20 cellular contexts compared by ENCODE assay signal in the genomic region with DNA sequence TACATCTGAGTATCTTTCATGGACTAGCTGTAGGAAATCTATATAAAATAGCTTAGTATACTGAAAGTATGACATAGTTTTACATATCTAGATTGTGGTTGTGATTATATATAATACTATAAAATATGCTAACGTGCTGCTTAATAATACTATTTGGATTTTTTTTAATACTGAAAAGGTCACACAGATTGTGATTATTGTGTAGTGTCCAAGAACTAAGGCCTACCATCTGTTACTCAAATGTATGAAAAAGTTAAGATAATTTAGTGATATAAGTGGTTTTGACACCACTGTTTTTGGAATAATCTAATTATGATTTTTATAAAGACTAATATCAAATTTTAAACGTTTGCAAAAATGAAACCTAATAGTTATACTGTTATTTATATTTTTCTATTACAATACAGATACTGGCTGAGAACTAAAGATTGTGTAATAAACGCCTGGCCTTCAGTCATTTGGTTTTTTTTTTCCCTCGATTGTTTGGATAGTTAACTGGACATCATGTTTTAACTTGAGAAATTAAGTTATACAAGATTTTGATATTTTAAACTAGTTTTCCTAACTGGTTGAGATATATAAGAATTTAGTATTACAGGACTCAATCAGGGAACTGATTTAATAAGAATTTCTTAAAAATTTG. TPM values are rescaled to one million over a fixed set of nuclear protein-coding genes. Genes with fewer than 3 reads are reported as not detected.
DNase-seq lines count a peak whose midpoint lies in the region; ATAC-seq, FAIRE-seq and TF ChIP-seq lines count a peak whose summit lies in the region.
"Had no signal": no experiment of that assay in that cellular context is flagged by ENCODE, and none has a peak within 500 bp of the region (broad histone marks: within the 10 kb centered on the region; RNA-seq: fewer than 3 reads in every experiment).

No MANE protein-coding gene starts in this region.

- H2AFZ ChIP-seq in K562 (ENCODE audit: low read depth, low read length) (no peak overlapping the region), HepG2 (ENCODE audit: low read length) (no peak overlapping the region)

- H3K27me3 ChIP-seq in K562 (ENCODE audit: control insufficient read depth in 2 of 2, insufficient read depth in 2 of 2, low read length in 2 of 2) (no peaks in the 10 kb centered on the region), HepG2 (ENCODE audit: control insufficient read depth in 1 of 2, insufficient read depth in 2 of 2, low read length in 2 of 2) (no peaks in the 10 kb centered on the region)
- H3K27me3 ChIP-seq: adrenal gland, esophagus squamous epithelium, MG63 had no signal

- POLR2A ChIA-PET in A549 (lab: Yijun Ruan, JAX), result interaction anchor here (1.0 kb wide), 1 partner anchor 13 kb away, joined by 3 read pairs; no protein-coding TSS in a partner anchor
- POLR2A ChIA-PET in K562 (lab: Yijun Ruan, JAX), result interaction anchor here (1.8 to 2.8 kb wide), 2 partner anchors 11 to 14 kb away, joined by 4 to 11 read pairs; no protein-coding TSS in a partner anchor
- POLR2A ChIA-PET in HepG2 (lab: Yijun Ruan, JAX), result interaction anchor here (6.6 kb wide), 1 partner anchor 14 kb away, joined by 26 read pairs; a partner anchor contains a TSS

- ATAC-seq in A549 (no peak), K562 (no peak), HepG2 (no peak), HG03432 (IDR thresholded peaks at IDR 0.05; ENCODE audit: unreplicated experiment) (no peak)
- no peak for ATAC-seq in activated CD4-positive, CD25-positive, alpha-beta regulatory T cell treated with anti-CD3 and anti-CD28 coated beads, Interleukin-2, amount 50 U/mL, for 24 hours

- H3K4me3 ChIP-seq in A549 (no peak overlapping the region), K562 (no peak overlapping the region), HepG2 (replicated peaks in 1 of 3; ENCODE audit: insufficient read depth in 1 of 3, low read depth in 2 of 3, low read length in 3 of 3) (no peak overlapping the region)
- H3K4me3 ChIP-seq: esophagus squamous epithelium, HAP-1, MG63, prostate gland had no signal

- 69% methylated on average over 4 of the region's 4 CpGs for WGBS in A549 (ENCODE audit: missing lambda C conversion rate)
- 41% methylated on average over 4 of the region's 4 CpGs for WGBS in K562 (ENCODE audit: insufficient coverage, low coverage, missing lambda C conversion rate)
- 87% methylated on average over 4 of the region's 4 CpGs for WGBS in HepG2 (ENCODE audit: low lambda C conversion rate)

- peaks cover 83% of the 10 kb centered on the region for H3K79me2 ChIP-seq in K562 (ENCODE audit: control insufficient read depth, insufficient read depth, low read length)
- peaks cover 60% of the 10 kb centered on the region for H3K79me2 ChIP-seq in HepG2 (ENCODE audit: insufficient read depth, low read length)

- TF ChIP-seq RAD21 in A549 (conservative IDR thresholded peaks at IDR 0.05 in 1 of 2, IDR thresholded peaks at IDR 0.05 in 1 of 2), result no peak
- no peak for TF ChIP-seq RAD21 in K562 (CRISPR knock-in tag; conservative IDR thresholded peaks at IDR 0.05 in 1 of 2, IDR thresholded peaks at IDR 0.05 in 1 of 2)
- no peak for TF ChIP-seq RAD21 in HepG2 (CRISPR knock-in tag; IDR thresholded peaks at IDR 0.05)

- DNase-seq in A549 (ENCODE audit: low read depth in 1 of 2, low spot score in 1 of 2) (no peak), KG1 (lab: John Stamatoyannopoulos, UW) (peak; percentile 67), K562 (ENCODE audit: extremely low read depth in 1 of 4, low spot score in 3 of 4) (no peak), HepG2 (ENCODE audit: low spot score) (no peak), hippocampal formation (lab: John Stamatoyannopoulos, UW) (no peak), NCI-H2196 (lab: John Stamatoyannopoulos, UW; ENCODE audit: unreplicated experiment) (no peak)
- DNase-seq: ACHN; activated CD8-positive, alpha-beta memory T cell treated with anti-CD3 and anti-CD28 coated beads for 24 hours; activated gamma-delta T cell treated with Interleukin-2 at 50 U/mL for 16 hours; activated T-cell treated with anti-CD3 and anti-CD28 coated beads, Interleukin-2, amount 50 U/mL, for 24 hours; adrenal gland; esophagus squamous epithelium; MG63; NCI-H1436; NCI-H446 treated with DMSO at 0.1 percent for 48 hours; Right ventricle myocardium superior had no signal

- TF ChIP-seq POLR2A in A549 (IDR thresholded peaks at IDR 0.05; ENCODE audit: low read length) (no peak), K562 (conservative IDR thresholded peaks at IDR 0.05) (no peak), HepG2 (IDR thresholded peaks at IDR 0.05; ENCODE audit: insufficient read depth in 1 of 2, low read depth in 2 of 2, low read length in 2 of 2) (no peak)

- H3K36me3 ChIP-seq in K562 (ENCODE audit: control insufficient read depth, insufficient read depth, low read length), result no peaks in the 10 kb centered on the region; the same call in 2 of the 3 replicates
- peaks cover 0 to 3% of the 10 kb centered on the region in 2 experiments; a peak in 1 of 5 replicates for H3K36me3 ChIP-seq in HepG2 (replicated peaks in 1 of 2; ENCODE audit: control insufficient read depth in 1 of 2, insufficient read depth in 2 of 2, low read length in 2 of 2)
- H3K36me3 ChIP-seq: HAP-1, prostate gland had no signal

- no peak for TF ChIP-seq EP300 in A549 (IDR thresholded peaks at IDR 0.05)
- TF ChIP-seq EP300 in K562 (IDR thresholded peaks at IDR 0.05; ENCODE audit: low read length), result no peak
- no peak for TF ChIP-seq EP300 in HepG2 (IDR thresholded peaks at IDR 0.05; ENCODE audit: low read depth in 2 of 2, low read length in 2 of 2)
- TF ChIP-seq EP300 in HepG2 (CRISPR knock-in tag; IDR thresholded peaks at IDR 0.05; ENCODE audit: borderline replicate concordance), result no peak

- H4K20me1 ChIP-seq in K562 (replicated peaks; ENCODE audit: control insufficient read depth, insufficient read depth, low read length) (no peaks in the 10 kb centered on the region), HepG2 (ENCODE audit: insufficient read depth, low read length) (peaks cover 14% of the 10 kb centered on the region; the same call in 1 of the 2 replicates)

- in situ Hi-C loops in K562 (cut with MboI), result no loop called here
- in situ Hi-C loops in HepG2 (cut with HindIII; ENCODE audit: extremely low pct_ligation_motif_present, low pct_unique_long_range_greater_than_20kb), result no loop called here

- H3K4me1 ChIP-seq in A549, result peaks cover 33% of the 10 kb centered on the region; the same call in 2 of the 3 replicates
- no peaks in the 10 kb centered on the region; a peak in 2 of 5 replicates for H3K4me1 ChIP-seq in K562 (replicated peaks in 1 of 2; ENCODE audit: control insufficient read depth in 2 of 2, insufficient read depth in 2 of 2, low read length in 2 of 2)
- peaks cover 21% of the 10 kb centered on the region for H3K4me1 ChIP-seq in HepG2 (ENCODE audit: insufficient read depth, low read length)
- H3K4me1 ChIP-seq: prostate gland had no signal

- H3K4me2 ChIP-seq in A549, result no peak overlapping the region
- no peak overlapping the region for H3K4me2 ChIP-seq in K562 (ENCODE audit: insufficient read depth, low read length)
- no peak overlapping the region for H3K4me2 ChIP-seq in HepG2 (ENCODE audit: low read depth, low read length)

- no peak overlapping the region for H3K9ac ChIP-seq in K562 (ENCODE audit: insufficient read depth in 1 of 2, low read depth in 2 of 2, low read length in 2 of 2)
- H3K9ac ChIP-seq in HepG2 (ENCODE audit: insufficient read depth, low read depth, low read length), result no peak overlapping the region

- CTCF ChIA-PET in A549 (lab: Yijun Ruan, JAX) (no interaction called here), K562 (lab: Yijun Ruan, JAX; ENCODE audit: low intra/inter-chr PET ratio) (no interaction called here), HepG2 (lab: Yijun Ruan, JAX; ENCODE audit: low intra/inter-chr PET ratio, low total read pairs) (no interaction called here)

- H3K9me3 ChIP-seq in A549 (no peaks in the 10 kb centered on the region), K562 (replicated peaks; ENCODE audit: control insufficient read depth, insufficient read depth, low read depth, low read length) (no peaks in the 10 kb centered on the region), HepG2 (ENCODE audit: low read length) (no peaks in the 10 kb centered on the region)
- H3K9me3 ChIP-seq: esophagus squamous epithelium, HAP-1, MG63, prostate gland had no signal

- no peak overlapping the region for H3K27ac ChIP-seq in A549
- no peak overlapping the region for H3K27ac ChIP-seq in K562 (ENCODE audit: extremely low read depth, low read depth, low read length)
- no peak overlapping the region for H3K27ac ChIP-seq in HepG2 (ENCODE audit: extremely low read length, insufficient read depth, low read length)
- H3K27ac ChIP-seq: adrenal gland, prostate gland had no signal

- FAIRE-seq in A549 (lab: Jason Lieb, UNC) (peak; percentile 28), K562 (lab: Jason Lieb, UNC) (no peak), HepG2 (lab: Jason Lieb, UNC) (no peak)

- TF ChIP-seq CTCF in A549 (IDR thresholded peaks at IDR 0.05) (no peak), K562 (IDR thresholded peaks at IDR 0.05 in 2 of 3, conservative IDR thresholded peaks at IDR 0.05 in 1 of 3; ENCODE audit: insufficient read depth in 2 of 3, low read depth in 1 of 3, low read length in 3 of 3) (no peak), HepG2 (CRISPR knock-in tag; IDR thresholded peaks at IDR 0.05) (no peak)

- intact Hi-C loops in K562 (cut with micrococcal nuclease), result no loop called here
- intact Hi-C loops in HepG2 (cut with micrococcal nuclease; ENCODE audit: unreplicated experiment), result no loop called here

- no peaks in the 10 kb centered on the region for H3K9me1 ChIP-seq in K562 (ENCODE audit: control insufficient read depth, insufficient read depth, low read length)

- BruUV-seq in K562 (replicated peaks; lab: Mats Ljungman, UMichigan), result no TSS peak
- no TSS peak for BruUV-seq in HepG2 (replicated peaks; lab: Mats Ljungman, UMichigan)

RNA-seq across cellular contexts. Expression of a gene that starts 12.6 kb away (rescaled TPM):
- polyA plus RNA-seq in A549 (2011; rRNA removed) (51.9 and 58.3 TPM in 2 replicates), A549 (2017; fragmentation: RNase III; extraction: RNeasy Plus Mini Kit Qiagen cat#74134 plus additional on column Dnase treatment) (33.6 to 39.5 TPM (median 36.6 TPM) in 3 replicates), K562 (2011; rRNA removed) (24.2 and 25.0 TPM in 2 replicates), K562 (2014; fragmentation: Illumina TruSeq; extraction: Trizol) (15.6 and 15.7 TPM in 2 replicates), K562 (2014; fragmentation: Nextera tagmentation; extraction: Ambion mirVana) (10 to 100 TPM in 1 of 2 experiments, 1 to 10 TPM in 1; 8.4 to 12.8 TPM), K562 (2014; rRNA removed) (13.1 and 18.5 TPM in 2 replicates), HepG2 (2011; rRNA removed) (21.4 and 30.3 TPM in 2 replicates)
- polyA plus RNA-seq in A549 (2012; cell fraction: cytosol; rRNA removed), result 7.3 and 8.5 TPM in 2 replicates
- 3.7 and 5.2 TPM in 2 replicates for polyA plus RNA-seq in A549 (2012; cell fraction: nucleus; rRNA removed)
- polyA minus RNA-seq in A549 (2011; rRNA and poly(A)+ RNA removed), result 37.1 and 53.1 TPM in 2 replicates
- total RNA-seq in K562 (2011; cell fraction: chromatin; rRNA removed; ENCODE audit: low replicate concordance), result 26.5 and 143 TPM in 2 replicates
- 16.0 and 23.8 TPM in 2 replicates for total RNA-seq in K562 (2011; cell fraction: nucleolus; rRNA removed)
- 61.3 and 94.4 TPM in 2 replicates for total RNA-seq in K562 (2011; cell fraction: nucleoplasm; rRNA removed)
- total RNA-seq in K562 (2014; rRNA removed) (16.9 and 22.2 TPM in 2 replicates), K562 (2014; rRNA removed; fragmentation: Illumina TruSeq; extraction: Trizol) (56.9 and 58.5 TPM in 2 replicates), K562 (2015; rRNA removed; fragmentation: Illumina TruSeq; extraction: Trizol) (52.7 and 56.4 TPM in 2 replicates), K562 (2021) (25.0 and 28.4 TPM in 2 replicates), HepG2 (2016; rRNA removed; fragmentation: Illumina TruSeq; extraction: Trizol) (53.4 and 61.3 TPM in 2 replicates)
- polyA plus RNA-seq in K562 (2011; cell fraction: cytosol; rRNA removed), result 3.4 and 4.9 TPM in 2 replicates
- polyA plus RNA-seq in K562 (2011; cell fraction: nucleus; rRNA removed), result 12.9 and 20.9 TPM in 2 replicates
- polyA plus RNA-seq in K562 (2012), result 17.3 and 29.7 TPM in 2 replicates
- 78.7 and 109 TPM in 2 replicates for polyA minus RNA-seq in K562 (2011; rRNA and poly(A)+ RNA removed)
- polyA minus RNA-seq in K562 (2011; cell fraction: cytosol; rRNA and poly(A)+ RNA removed), result 24.5 and 44.1 TPM in 2 replicates
- polyA minus RNA-seq in K562 (2011; cell fraction: nucleus; rRNA and poly(A)+ RNA removed), result 54.4 and 127 TPM in 2 replicates
- total RNA-seq in HepG2 (2016; cell fraction: cytosol; rRNA removed; fragmentation: Illumina TruSeq; extraction: Trizol; ENCODE audit: low read depth), result 82.4 and 88.0 TPM in 2 replicates
- 47.2 and 66.2 TPM in 2 replicates for total RNA-seq in HepG2 (2016; cell fraction: insoluble cytoplasmic fraction; rRNA removed; fragmentation: Illumina TruSeq; extraction: Trizol)
- total RNA-seq in HepG2 (2016; cell fraction: membrane; rRNA removed; fragmentation: Illumina TruSeq; extraction: Trizol), result 81.1 and 107 TPM in 2 replicates
- total RNA-seq in HepG2 (2016; cell fraction: nucleus; rRNA removed; fragmentation: Illumina TruSeq; extraction: Trizol), result 127 and 136 TPM in 2 replicates
- polyA plus RNA-seq in HepG2 (2011; cell fraction: cytosol; rRNA removed), result 7.0 and 9.2 TPM in 2 replicates
- 16.9 and 17.8 TPM in 2 replicates for polyA plus RNA-seq in HepG2 (2011; cell fraction: nucleus; rRNA removed)
- 34.8 and 38.6 TPM in 2 replicates for polyA plus RNA-seq in HepG2 (2012)
- polyA plus RNA-seq in HepG2 (2016; cell fraction: cytosol; fragmentation: Illumina TruSeq; extraction: Trizol; ENCODE audit: low read depth), result 34.1 and 35.2 TPM in 2 replicates
- polyA plus RNA-seq in HepG2 (2016; cell fraction: insoluble cytoplasmic fraction; fragmentation: Illumina TruSeq; extraction: Trizol; ENCODE audit: low read depth), result 41.9 and 43.9 TPM in 2 replicates
- polyA plus RNA-seq in HepG2 (2016; cell fraction: membrane; fragmentation: Illumina TruSeq; extraction: Trizol; ENCODE audit: low read depth), result 60.0 and 64.3 TPM in 2 replicates
- polyA plus RNA-seq in HepG2 (2016; cell fraction: nucleus; fragmentation: Illumina TruSeq; extraction: Trizol; ENCODE audit: insufficient read depth, low read depth), result 62.6 and 63.9 TPM in 2 replicates
- polyA minus RNA-seq in HepG2 (2011; rRNA and poly(A)+ RNA removed; ENCODE audit: low replicate concordance), result 18.6 and 85.7 TPM in 2 replicates
- 43.6 and 59.8 TPM in 2 replicates for polyA minus RNA-seq in HepG2 (2011; cell fraction: cytosol; rRNA and poly(A)+ RNA removed)
- 255 and 302 TPM in 2 replicates for polyA minus RNA-seq in HepG2 (2011; cell fraction: nucleus; rRNA and poly(A)+ RNA removed)

RNA-seq across cellular contexts. Expression of a gene that starts 12.7 kb away (rescaled TPM):
- polyA plus RNA-seq in A549 (2011; rRNA removed) (0.44 and 0.58 TPM in 2 replicates), A549 (2017; fragmentation: RNase III; extraction: RNeasy Plus Mini Kit Qiagen cat#74134 plus additional on column Dnase treatment) (0.55 to 0.71 TPM (median 0.57 TPM) in 3 replicates), K562 (2011; rRNA removed) (0.07 and 0.08 TPM in 2 replicates), K562 (2014; fragmentation: Illumina TruSeq; extraction: Trizol) (0.22 and 0.29 TPM in 2 replicates), K562 (2014; fragmentation: Nextera tagmentation; extraction: Ambion mirVana) (under 1 TPM; 0.29 to 0.35 TPM), K562 (2014; rRNA removed) (0.08 and 0.32 TPM in 2 replicates), HepG2 (2011; rRNA removed) (0.08 and 0.12 TPM in 2 replicates)
- polyA plus RNA-seq in A549 (2012; cell fraction: cytosol; rRNA removed), result 0.22 and 0.26 TPM in 2 replicates
- 0.26 and 0.28 TPM in 2 replicates for polyA plus RNA-seq in A549 (2012; cell fraction: nucleus; rRNA removed)
- polyA minus RNA-seq in A549 (2011; rRNA and poly(A)+ RNA removed), result 0.78 and 0.83 TPM in 2 replicates
- total RNA-seq in K562 (2011; cell fraction: chromatin; rRNA removed; ENCODE audit: low replicate concordance), result 0.42 and 0.51 TPM in 2 replicates
- total RNA-seq in K562 (2011; cell fraction: nucleolus; rRNA removed), result 0.39 and 0.50 TPM in 2 replicates
- total RNA-seq in K562 (2011; cell fraction: nucleoplasm; rRNA removed), result 0.37 and 0.84 TPM in 2 replicates
- total RNA-seq in K562 (2014; rRNA removed) (0.09 and 0.41 TPM in 2 replicates), K562 (2014; rRNA removed; fragmentation: Illumina TruSeq; extraction: Trizol) (0.22 and 0.29 TPM in 2 replicates), K562 (2015; rRNA removed; fragmentation: Illumina TruSeq; extraction: Trizol) (0.25 and 0.34 TPM in 2 replicates), K562 (2021) (0.25 and 0.40 TPM in 2 replicates), HepG2 (2016; rRNA removed; fragmentation: Illumina TruSeq; extraction: Trizol) (0.39 and 0.44 TPM in 2 replicates)
- 0.10 and 0.12 TPM in 2 replicates for polyA plus RNA-seq in K562 (2011; cell fraction: cytosol; rRNA removed)
- polyA plus RNA-seq in K562 (2011; cell fraction: nucleus; rRNA removed), result 0.07 and 0.08 TPM in 2 replicates
- 0.21 and 0.44 TPM in 2 replicates for polyA plus RNA-seq in K562 (2012)
- 0.18 and 0.24 TPM in 2 replicates for polyA minus RNA-seq in K562 (2011; rRNA and poly(A)+ RNA removed)
- not detected in 2 replicates for polyA minus RNA-seq in K562 (2011; cell fraction: cytosol; rRNA and poly(A)+ RNA removed)
- 0.54 and 0.89 TPM in 2 replicates for polyA minus RNA-seq in K562 (2011; cell fraction: nucleus; rRNA and poly(A)+ RNA removed)
- 0.53 and 0.61 TPM in 2 replicates for total RNA-seq in HepG2 (2016; cell fraction: cytosol; rRNA removed; fragmentation: Illumina TruSeq; extraction: Trizol; ENCODE audit: low read depth)
- 0.45 and 0.46 TPM in 2 replicates for total RNA-seq in HepG2 (2016; cell fraction: insoluble cytoplasmic fraction; rRNA removed; fragmentation: Illumina TruSeq; extraction: Trizol)
- total RNA-seq in HepG2 (2016; cell fraction: membrane; rRNA removed; fragmentation: Illumina TruSeq; extraction: Trizol), result 0.68 and 0.76 TPM in 2 replicates
- 0.56 and 0.63 TPM in 2 replicates for total RNA-seq in HepG2 (2016; cell fraction: nucleus; rRNA removed; fragmentation: Illumina TruSeq; extraction: Trizol)
- 0.12 and 0.14 TPM in 2 replicates for polyA plus RNA-seq in HepG2 (2011; cell fraction: cytosol; rRNA removed)
- polyA plus RNA-seq in HepG2 (2011; cell fraction: nucleus; rRNA removed), result 0.19 and 0.23 TPM in 2 replicates
- 0.15 and 0.34 TPM in 2 replicates for polyA plus RNA-seq in HepG2 (2012)
- polyA plus RNA-seq in HepG2 (2016; cell fraction: cytosol; fragmentation: Illumina TruSeq; extraction: Trizol; ENCODE audit: low read depth), result 0.06 and 0.10 TPM in 2 replicates
- 0.38 and 0.51 TPM in 2 replicates for polyA plus RNA-seq in HepG2 (2016; cell fraction: insoluble cytoplasmic fraction; fragmentation: Illumina TruSeq; extraction: Trizol; ENCODE audit: low read depth)
- 0.28 and 0.29 TPM in 2 replicates for polyA plus RNA-seq in HepG2 (2016; cell fraction: membrane; fragmentation: Illumina TruSeq; extraction: Trizol; ENCODE audit: low read depth)
- 0.27 TPM in 2 replicates for polyA plus RNA-seq in HepG2 (2016; cell fraction: nucleus; fragmentation: Illumina TruSeq; extraction: Trizol; ENCODE audit: insufficient read depth, low read depth)
- polyA minus RNA-seq in HepG2 (2011; rRNA and poly(A)+ RNA removed; ENCODE audit: low replicate concordance), result 0.64 and 3.7 TPM in 2 replicates
- polyA minus RNA-seq in HepG2 (2011; cell fraction: cytosol; rRNA and poly(A)+ RNA removed), result 0.20 and 0.35 TPM in 2 replicates
- polyA minus RNA-seq in HepG2 (2011; cell fraction: nucleus; rRNA and poly(A)+ RNA removed), result 0.75 and 1.0 TPM in 2 replicates

RNA-seq across cellular contexts. Expression of a gene that starts 58.0 kb away (rescaled TPM):
- polyA plus RNA-seq in A549 (2011; rRNA removed) (66.7 and 94.8 TPM in 2 replicates), A549 (2017; fragmentation: RNase III; extraction: RNeasy Plus Mini Kit Qiagen cat#74134 plus additional on column Dnase treatment) (30.0 to 32.3 TPM (median 32.3 TPM) in 3 replicates), K562 (2011; rRNA removed) (23.6 and 30.4 TPM in 2 replicates), K562 (2014; fragmentation: Illumina TruSeq; extraction: Trizol) (21.6 and 26.8 TPM in 2 replicates), K562 (2014; fragmentation: Nextera tagmentation; extraction: Ambion mirVana) (10 to 100 TPM; 27.3 to 31.0 TPM), K562 (2014; rRNA removed) (16.9 and 18.9 TPM in 2 replicates), HepG2 (2011; rRNA removed) (13.2 and 14.9 TPM in 2 replicates)
- 8.4 and 8.8 TPM in 2 replicates for polyA plus RNA-seq in A549 (2012; cell fraction: cytosol; rRNA removed)
- 4.7 and 8.5 TPM in 2 replicates for polyA plus RNA-seq in A549 (2012; cell fraction: nucleus; rRNA removed)
- polyA minus RNA-seq in A549 (2011; rRNA and poly(A)+ RNA removed), result 22.9 and 25.5 TPM in 2 replicates
- total RNA-seq in K562 (2011; cell fraction: chromatin; rRNA removed; ENCODE audit: low replicate concordance), result 26.9 and 67.3 TPM in 2 replicates
- 14.2 and 17.1 TPM in 2 replicates for total RNA-seq in K562 (2011; cell fraction: nucleolus; rRNA removed)
- total RNA-seq in K562 (2011; cell fraction: nucleoplasm; rRNA removed), result 30.2 and 34.9 TPM in 2 replicates
- total RNA-seq in K562 (2014; rRNA removed) (11.3 and 13.9 TPM in 2 replicates), K562 (2014; rRNA removed; fragmentation: Illumina TruSeq; extraction: Trizol) (33.8 and 42.0 TPM in 2 replicates), K562 (2015; rRNA removed; fragmentation: Illumina TruSeq; extraction: Trizol) (24.5 and 26.8 TPM in 2 replicates), K562 (2021) (28.9 and 33.2 TPM in 2 replicates), HepG2 (2016; rRNA removed; fragmentation: Illumina TruSeq; extraction: Trizol) (23.2 and 28.2 TPM in 2 replicates)
- polyA plus RNA-seq in K562 (2011; cell fraction: cytosol; rRNA removed), result 4.1 and 10.3 TPM in 2 replicates
- polyA plus RNA-seq in K562 (2011; cell fraction: nucleus; rRNA removed), result 5.6 and 8.9 TPM in 2 replicates
- polyA plus RNA-seq in K562 (2012), result 16.8 and 18.9 TPM in 2 replicates
- polyA minus RNA-seq in K562 (2011; rRNA and poly(A)+ RNA removed), result 39.5 and 40.0 TPM in 2 replicates
- polyA minus RNA-seq in K562 (2011; cell fraction: cytosol; rRNA and poly(A)+ RNA removed), result 12.5 and 15.4 TPM in 2 replicates
- 9.7 and 16.1 TPM in 2 replicates for polyA minus RNA-seq in K562 (2011; cell fraction: nucleus; rRNA and poly(A)+ RNA removed)
- 4.1 and 4.4 TPM in 2 replicates for total RNA-seq in HepG2 (2016; cell fraction: cytosol; rRNA removed; fragmentation: Illumina TruSeq; extraction: Trizol; ENCODE audit: low read depth)
- 20.5 and 28.2 TPM in 2 replicates for total RNA-seq in HepG2 (2016; cell fraction: insoluble cytoplasmic fraction; rRNA removed; fragmentation: Illumina TruSeq; extraction: Trizol)
- 9.8 and 11.6 TPM in 2 replicates for total RNA-seq in HepG2 (2016; cell fraction: membrane; rRNA removed; fragmentation: Illumina TruSeq; extraction: Trizol)
- total RNA-seq in HepG2 (2016; cell fraction: nucleus; rRNA removed; fragmentation: Illumina TruSeq; extraction: Trizol), result 31.5 and 36.1 TPM in 2 replicates
- 5.7 and 10.9 TPM in 2 replicates for polyA plus RNA-seq in HepG2 (2011; cell fraction: cytosol; rRNA removed)
- 9.2 and 13.6 TPM in 2 replicates for polyA plus RNA-seq in HepG2 (2011; cell fraction: nucleus; rRNA removed)
- 28.9 and 35.5 TPM in 2 replicates for polyA plus RNA-seq in HepG2 (2012)
- 1.4 and 1.9 TPM in 2 replicates for polyA plus RNA-seq in HepG2 (2016; cell fraction: cytosol; fragmentation: Illumina TruSeq; extraction: Trizol; ENCODE audit: low read depth)
- 15.9 and 16.5 TPM in 2 replicates for polyA plus RNA-seq in HepG2 (2016; cell fraction: insoluble cytoplasmic fraction; fragmentation: Illumina TruSeq; extraction: Trizol; ENCODE audit: low read depth)
- polyA plus RNA-seq in HepG2 (2016; cell fraction: membrane; fragmentation: Illumina TruSeq; extraction: Trizol; ENCODE audit: low read depth), result 5.1 and 5.7 TPM in 2 replicates
- 35.9 and 37.6 TPM in 2 replicates for polyA plus RNA-seq in HepG2 (2016; cell fraction: nucleus; fragmentation: Illumina TruSeq; extraction: Trizol; ENCODE audit: insufficient read depth, low read depth)
- 8.2 and 36.0 TPM in 2 replicates for polyA minus RNA-seq in HepG2 (2011; rRNA and poly(A)+ RNA removed; ENCODE audit: low replicate concordance)
- polyA minus RNA-seq in HepG2 (2011; cell fraction: cytosol; rRNA and poly(A)+ RNA removed), result 15.2 and 18.0 TPM in 2 replicates
- polyA minus RNA-seq in HepG2 (2011; cell fraction: nucleus; rRNA and poly(A)+ RNA removed), result 45.7 and 51.8 TPM in 2 replicates
